ENCODE assay signal across 8 cellular contexts in genomic region chr19:36113895-36114762, GRCh38. TPM values are rescaled to one million over a fixed set of nuclear protein-coding genes. Genes with fewer than 3 reads are reported as not detected.
DNase-seq lines count a peak whose midpoint lies in the region; ATAC-seq and TF ChIP-seq lines count a peak whose summit lies in the region.

No MANE protein-coding gene starts in this region.

- 9 to 15% methylated on average over 39 to 44 of the region's 49 CpGs for WGBS in lower leg skin, 2 donors
- 4 to 7% (median 5%) methylated on average over 44 to 49 of the region's 49 CpGs for WGBS in stomach, 5 donors

- H3K4me3 Mint-ChIP-seq in central memory CD8-positive, alpha-beta T cell = peak overlapping the region; percentile 89

- H3K27ac ChIP-seq in stomach = peak overlapping the region; percentile 88 to 92 (median 92)

- H3K27me3 ChIP-seq in H7 (ENCODE audit: control insufficient read depth, insufficient read depth, low read length) (no peaks in the 10 kb centered on the region), stomach (no peaks in the 10 kb centered on the region)

- no peak for TF ChIP-seq POLR2A in lower leg skin (IDR thresholded peaks at IDR 0.05)
- no peak for TF ChIP-seq POLR2A in stomach (IDR thresholded peaks at IDR 0.05)

- no peaks in the 10 kb centered on the region for H3K27me3 Mint-ChIP-seq in central memory CD8-positive, alpha-beta T cell

- no peak for TF ChIP-seq EP300 in stomach (IDR thresholded peaks at IDR 0.05)

- DNase-seq in COLO668 (lab: John Stamatoyannopoulos, UW; ENCODE audit: unreplicated experiment) (peak; percentile 70), H7 (peak; percentile 83), RKO (ENCODE audit: low spot score) (peak; percentile 48), lower leg skin (ENCODE audit: low spot score in 2 of 2) (peak; percentile 38 to 90), stomach (peak; percentile 40), MV-4-11 (lab: John Stamatoyannopoulos, UW) (no peak), activated gamma-delta T cell treated with Interleukin-2 at 50 U/mL for 16 hours (no peak)
- DNase-seq in central memory CD8-positive, alpha-beta T cell (ENCODE audit: low spot score in 2 of 2) = peak; percentile 14 to 18

- peaks cover 33% of the 10 kb centered on the region for H3K36me3 Mint-ChIP-seq in central memory CD8-positive, alpha-beta T cell (ENCODE audit: insufficient read depth)

- H3K9me3 ChIP-seq in stomach = no peaks in the 10 kb centered on the region

- intact Hi-C loops in lower leg skin (cut with DNase I; ENCODE audit: low total_unique reads) (no loop called here), stomach (cut with DNase I; ENCODE audit: low total_unique reads) (no loop called here)

- peak overlapping the region; percentile 99 for H3K27ac Mint-ChIP-seq in central memory CD8-positive, alpha-beta T cell (ENCODE audit: low read depth)

- H3K36me3 ChIP-seq in H7 (replicated peaks; ENCODE audit: control insufficient read depth, insufficient read depth, low read length) = peaks cover 8% of the 10 kb centered on the region
- H3K36me3 ChIP-seq in stomach = peaks cover 32 to 57% (median 55%) of the 10 kb centered on the region in 4 donors

- H3K4me1 Mint-ChIP-seq in central memory CD8-positive, alpha-beta T cell = peaks cover 48% of the 10 kb centered on the region

- peaks cover 20 to 40% (median 36%) of the 10 kb centered on the region in 4 donors for H3K4me1 ChIP-seq in stomach

- H3K4me3 ChIP-seq in H7 (ENCODE audit: insufficient read depth, low read depth, low read length) = peak overlapping the region; percentile 95
- peak overlapping the region; percentile 62 for H3K4me3 ChIP-seq in lower leg skin (ENCODE audit: low read depth, poor library complexity, severe bottlenecking)
- peak overlapping the region; percentile 83 to 94 (median 88) for H3K4me3 ChIP-seq in stomach

- TF ChIP-seq CTCF in lower leg skin (IDR thresholded peaks at IDR 0.05) = no peak
- TF ChIP-seq CTCF in stomach (IDR thresholded peaks at IDR 0.05) = peak in 1 of 7 experiments; percentile 9

- ATAC-seq in central memory CD8-positive, alpha-beta T cell (replicated peaks; ENCODE audit: extremely low read depth, poor library complexity, severe bottlenecking) = no peak

- no peaks in the 10 kb centered on the region for H3K9me3 Mint-ChIP-seq in central memory CD8-positive, alpha-beta T cell

RNA-seq across cellular contexts. Expression of gene POLR2I, which starts 0.5 kb away (rescaled TPM):
- 121 and 129 TPM in 2 replicates for total RNA-seq in H7 (2014; rRNA removed; shearing (Covaris generic))
- total RNA-seq in lower leg skin (10 to 100 TPM; 32.0 to 74.8 (median 57.5) TPM), stomach (100 to 1,000 TPM in 1 of 5 donors, 10 to 100 TPM in 4; 16.2 to 199 (median 42.8) TPM)
- polyA plus RNA-seq in stomach = 100 to 1,000 TPM in 2 of 3 donors, 10 to 100 TPM in 1; 84.0 to 123 (median 117) TPM

RNA-seq across cellular contexts. Expression of gene TBCB, which starts 1.1 kb away (rescaled TPM):
- 179 and 202 TPM in 2 replicates for total RNA-seq in H7 (2014; rRNA removed; shearing (Covaris generic))
- total RNA-seq in lower leg skin = 100 to 1,000 TPM in 2 of 4 donors, 10 to 100 TPM in 2; 60.8 to 113 (median 94.5) TPM
- total RNA-seq in stomach = 100 to 1,000 TPM in 1 of 5 donors, 10 to 100 TPM in 4; 32.1 to 263 (median 71.0) TPM
- polyA plus RNA-seq in stomach = 100 to 1,000 TPM; 137 to 165 (median 140) TPM

RNA-seq across cellular contexts. Expression of gene OVOL3, which starts 3.2 kb away (rescaled TPM):
- total RNA-seq in H7 (2014; rRNA removed; shearing (Covaris generic)) = not detected in 2 replicates
- total RNA-seq in lower leg skin = not detected
- total RNA-seq in stomach = not detected
- polyA plus RNA-seq in stomach = not detected

RNA-seq across cellular contexts. Expression of gene CAPNS1, which starts 25.7 kb away (rescaled TPM):
- 248 and 336 TPM in 2 replicates for total RNA-seq in H7 (2014; rRNA removed; shearing (Covaris generic))
- total RNA-seq in lower leg skin (100 to 1,000 TPM in 1 of 4 donors, 10 to 100 TPM in 3; 33.3 to 125 (median 83.2) TPM), stomach (100 to 1,000 TPM in 4 of 5 donors, 10 to 100 TPM in 1; 93.7 to 188 (median 115) TPM)
- 100 to 1,000 TPM; 500 to 575 (median 554) TPM for polyA plus RNA-seq in stomach

RNA-seq across cellular contexts. Expression of gene COX7A1, which starts 38.1 kb away (rescaled TPM):
- 0.18 TPM in 1 of 2 replicates, not detected in the other for total RNA-seq in H7 (2014; rRNA removed; shearing (Covaris generic))
- total RNA-seq in lower leg skin (10 to 100 TPM in 1 of 4 donors, 1 to 10 TPM in 3; 1.1 to 12.9 (median 6.3) TPM), stomach (10 to 100 TPM in 2 of 5 donors, 1 to 10 TPM in 2, not detected in 1; 4.0 to 21.0 (median 10.4) TPM)
- polyA plus RNA-seq in stomach = 10 to 100 TPM; 31.9 to 43.4 (median 32.7) TPM

Comparison
In these comparisons a context has a peak if more than half of its experiments do, and no peak if none do; other contexts are left out.
1. DNase-seq: peak in COLO668 (single experiment), H7 (single experiment), RKO (single experiment), central memory CD8-positive, alpha-beta T cell (2 of 2), lower leg skin (2 of 2) and stomach (single experiment); none in MV-4-11 (single experiment) and activated gamma-delta T cell treated with Interleukin-2 at 50 U/mL for 16 hours (single experiment).
2. Peak in every context shown above with its lines, with median percentiles within 50 percentile points of each other: H3K4me3 ChIP-seq.